Comparison of ENCODE assay signal across 14 cellular contexts in the genomic region with DNA sequence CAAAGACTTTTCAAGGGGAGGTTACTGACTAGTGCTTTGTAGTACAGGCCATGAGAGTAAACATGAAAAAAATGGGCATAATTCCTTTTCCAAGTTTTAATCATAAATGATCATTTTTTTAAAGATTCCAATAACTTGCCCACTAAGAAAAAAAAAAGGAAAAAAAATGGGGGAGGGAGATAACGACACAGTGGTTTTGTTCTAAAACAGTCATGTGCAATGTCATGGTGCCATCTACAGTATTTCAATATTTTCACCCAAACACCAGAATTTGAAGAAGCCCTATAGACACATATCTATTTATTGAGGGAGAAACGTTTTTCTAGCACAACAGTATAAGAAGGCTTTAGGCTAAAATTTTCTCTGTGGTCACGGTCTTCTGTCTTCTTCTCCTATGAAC.
DNase-seq lines count a peak whose midpoint lies in the region; ATAC-seq, FAIRE-seq and TF ChIP-seq lines count a peak whose summit lies in the region.
"Had no signal": no experiment of that assay in that cellular context is flagged by ENCODE, and none has a peak within 500 bp of the region (broad histone marks: within the 10 kb centered on the region; RNA-seq: fewer than 3 reads in every experiment).

No MANE protein-coding gene starts in this region.

- intact Hi-C loops in stomach (cut with DNase I; ENCODE audit: low total_unique reads): loop anchor here (10.0 kb wide), 1 partner anchor 1888 kb away; no protein-coding TSS in a partner anchor
- intact Hi-C loops in sciatic nerve (cut with DNase I): no loop called here

- no peak for ATAC-seq in HG02763 (IDR thresholded peaks at IDR 0.05; ENCODE audit: unreplicated experiment)
- no peak for ATAC-seq in esophagus mucosa
- ATAC-seq in sciatic nerve: no peak
- ATAC-seq: activated naive CD8-positive, alpha-beta T cell treated with anti-CD3 and anti-CD28 coated beads, Interleukin-2, amount 50 U/mL, for 24 hours had no signal

- FAIRE-seq in HTR-8/SVneo (lab: Jason Lieb, UNC): no peak

- DNase-seq in AG08396 (ENCODE audit: low spot score) (peak; percentile 31), HTR-8/SVneo (ENCODE audit: insufficient read length, low spot score) (peak; percentile 11), astrocyte of the hippocampus (ENCODE audit: low read depth, low spot score) (peak; percentile 42), hepatic stellate cell (ENCODE audit: low spot score) (peak; percentile 19), stomach (no peak), sciatic nerve (ENCODE audit: low spot score) (no peak)
- DNase-seq: activated CD4-positive, alpha-beta T cell treated with anti-CD3 and anti-CD28 coated beads, Interleukin-2, amount 50 U/mL, for 4 hours; activated naive CD8-positive, alpha-beta T cell treated with anti-CD3 and anti-CD28 coated beads, Interleukin-2, amount 50 U/mL, for 24 hours; DMS153; glutamatergic neuron; NCI-H187 treated with DMSO at 0.1 percent for 48 hours had no signal

- TF ChIP-seq CTCF in stomach (IDR thresholded peaks at IDR 0.05): no peak

- no peak overlapping the region for H3K27ac ChIP-seq in stomach
- H3K27ac ChIP-seq: thoracic aorta had no signal

- H3K9me3 ChIP-seq in stomach: no peaks in the 10 kb centered on the region
- H3K9me3 ChIP-seq: thoracic aorta had no signal

- no peaks in the 10 kb centered on the region for H3K27me3 ChIP-seq in stomach

- 55 to 67% (median 62%) methylated on average over 3 of the region's 3 CpGs for WGBS in stomach, 5 donors

- TF ChIP-seq POLR2A in stomach (IDR thresholded peaks at IDR 0.05): no peak

- H3K36me3 ChIP-seq in stomach: no peaks in the 10 kb centered on the region
- H3K36me3 ChIP-seq: thoracic aorta had no signal

- H3K4me1 ChIP-seq in stomach: peaks cover 0 to 17% (median 10%) of the 10 kb centered on the region in 4 donors

- no peak overlapping the region for H3K4me3 ChIP-seq in stomach
- H3K4me3 ChIP-seq: thoracic aorta had no signal

- no peak for TF ChIP-seq EP300 in stomach (IDR thresholded peaks at IDR 0.05)

Comparison
In these comparisons a context has a peak if more than half of its experiments do, and no peak if none do; other contexts are left out.
1. DNase-seq: peak in AG08396 (single experiment), HTR-8/SVneo (single experiment), astrocyte of the hippocampus (single experiment) and hepatic stellate cell (single experiment); none in stomach (single experiment) and sciatic nerve (single experiment).